Comparison of ENCODE assay signal across 15 cellular contexts in the genomic region with DNA sequence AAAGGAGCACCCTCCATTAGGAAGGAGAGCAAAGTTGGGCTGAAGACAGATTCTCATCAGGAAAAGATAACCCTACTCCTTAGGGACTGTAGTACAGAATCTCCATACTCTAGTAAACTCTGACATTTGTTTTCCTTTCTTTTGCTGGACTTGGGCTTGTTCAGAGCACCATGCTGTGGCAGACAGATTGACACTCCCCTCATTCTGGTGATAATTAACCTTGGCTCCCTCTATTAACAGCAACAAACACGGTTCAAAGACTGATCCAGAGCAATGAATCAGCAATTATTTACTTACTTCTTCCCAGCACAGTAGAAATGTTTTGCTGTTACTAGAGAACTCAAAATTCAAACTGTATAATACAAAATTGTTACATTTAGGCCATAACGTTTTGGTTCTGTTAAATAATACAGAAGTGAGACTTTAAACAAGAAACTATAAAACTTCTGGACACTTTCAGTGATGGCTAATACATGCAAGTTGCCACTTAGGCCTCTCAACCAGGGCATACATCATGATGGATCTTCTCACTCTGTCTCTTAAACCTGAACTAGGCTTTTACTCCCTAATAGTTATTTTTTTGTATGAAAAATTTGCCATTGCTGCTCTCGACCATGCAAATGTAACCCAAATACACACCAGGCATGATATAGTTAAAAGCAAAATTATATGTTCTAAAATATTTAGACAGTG.
A peak's percentile ranks its signal among the peaks of the same experiment; 100 is the strongest.
DNase-seq lines count a peak whose midpoint lies in the region; ATAC-seq, FAIRE-seq and TF ChIP-seq lines count a peak whose summit lies in the region.
"Had no signal": no experiment of that assay in that cellular context is flagged by ENCODE, and none has a peak within 500 bp of the region (broad histone marks: within the 10 kb centered on the region; RNA-seq: fewer than 3 reads in every experiment).

No MANE protein-coding gene starts in this region.

- H3K4me1 Mint-ChIP-seq in chondrocyte (ENCODE audit: low read depth): no peaks in the 10 kb centered on the region
- H3K4me1 Mint-ChIP-seq: activated naive CD4-positive, alpha-beta T cell treated with anti-CD3 and anti-CD28 coated beads, Interleukin-2, amount 50 U/mL, for 24 hours had no signal

- no peak overlapping the region for H3K4me3 ChIP-seq in epithelial cell of proximal tubule (ENCODE audit: low read depth, low read length)
- H3K4me3 ChIP-seq: lower lobe of right lung had no signal

- H3K27ac Mint-ChIP-seq in chondrocyte (ENCODE audit: unreplicated experiment): no peak overlapping the region
- H3K27ac Mint-ChIP-seq: activated naive CD4-positive, alpha-beta T cell treated with anti-CD3 and anti-CD28 coated beads, Interleukin-2, amount 50 U/mL, for 24 hours had no signal

- H3K4me3 Mint-ChIP-seq in chondrocyte (ENCODE audit: unreplicated experiment): no peak overlapping the region
- H3K4me3 Mint-ChIP-seq: activated naive CD4-positive, alpha-beta T cell treated with anti-CD3 and anti-CD28 coated beads, Interleukin-2, amount 50 U/mL, for 24 hours had no signal

- no peak for TF ChIP-seq CTCF in epithelial cell of proximal tubule (conservative IDR thresholded peaks at IDR 0.05; ENCODE audit: low read depth, low read length)
- TF ChIP-seq CTCF in chondrocyte (IDR thresholded peaks at IDR 0.05): no peak

- no peak for FAIRE-seq in frontal cortex (lab: Jason Lieb, UNC)
- FAIRE-seq: endometrium had no signal

- no peaks in the 10 kb centered on the region for H3K9me3 Mint-ChIP-seq in chondrocyte (ENCODE audit: low read depth)
- H3K9me3 Mint-ChIP-seq: activated naive CD4-positive, alpha-beta T cell treated with anti-CD3 and anti-CD28 coated beads, Interleukin-2, amount 50 U/mL, for 24 hours had no signal

- no peaks in the 10 kb centered on the region for H3K36me3 Mint-ChIP-seq in chondrocyte (ENCODE audit: low read depth)
- H3K36me3 Mint-ChIP-seq: activated naive CD4-positive, alpha-beta T cell treated with anti-CD3 and anti-CD28 coated beads, Interleukin-2, amount 50 U/mL, for 24 hours had no signal

- peak; percentile 75 for DNase-seq in epithelial cell of proximal tubule (ENCODE audit: low read depth)
- DNase-seq in mucosa of gallbladder (ENCODE audit: low spot score): peak; percentile 28
- DNase-seq in NCI-H526 (lab: John Stamatoyannopoulos, UW): no peak
- DNase-seq in frontal cortex (ENCODE audit: low spot score in 2 of 2): no peak
- no peak for DNase-seq in NCI-H1092 treated with DMSO at 0.1 percent for 48 hours (lab: John Stamatoyannopoulos, UW)
- no peak for DNase-seq in chondrocyte (ENCODE audit: low spot score)
- DNase-seq: GDM1; Kasumi-1; lower lobe of right lung; NCI-H2081; NK-92 treated with Interleukin-12 subunit alpha and Interleukin-12 subunit beta, amount 100 ng/mL, for 24 hours had no signal

- peaks cover 15% of the 10 kb centered on the region for H3K27me3 Mint-ChIP-seq in chondrocyte (ENCODE audit: low read depth)
- H3K27me3 Mint-ChIP-seq: activated naive CD4-positive, alpha-beta T cell treated with anti-CD3 and anti-CD28 coated beads, Interleukin-2, amount 50 U/mL, for 24 hours had no signal

- ATAC-seq in GM18870 (IDR thresholded peaks at IDR 0.05; ENCODE audit: unreplicated experiment) (peak; percentile 69), HG03442 (IDR thresholded peaks at IDR 0.05; ENCODE audit: unreplicated experiment) (peak; percentile 52)
- ATAC-seq: lower lobe of right lung had no signal

Comparison
In these comparisons a context has a peak if more than half of its experiments do, and no peak if none do; other contexts are left out.
1. DNase-seq: peak in epithelial cell of proximal tubule (single experiment) and mucosa of gallbladder (single experiment); none in NCI-H526 (0 of 2), frontal cortex (0 of 2), NCI-H1092 treated with DMSO at 0.1 percent for 48 hours (single experiment) and chondrocyte (single experiment).